ENCODE assay signal across 8 cellular contexts in the genomic region with DNA sequence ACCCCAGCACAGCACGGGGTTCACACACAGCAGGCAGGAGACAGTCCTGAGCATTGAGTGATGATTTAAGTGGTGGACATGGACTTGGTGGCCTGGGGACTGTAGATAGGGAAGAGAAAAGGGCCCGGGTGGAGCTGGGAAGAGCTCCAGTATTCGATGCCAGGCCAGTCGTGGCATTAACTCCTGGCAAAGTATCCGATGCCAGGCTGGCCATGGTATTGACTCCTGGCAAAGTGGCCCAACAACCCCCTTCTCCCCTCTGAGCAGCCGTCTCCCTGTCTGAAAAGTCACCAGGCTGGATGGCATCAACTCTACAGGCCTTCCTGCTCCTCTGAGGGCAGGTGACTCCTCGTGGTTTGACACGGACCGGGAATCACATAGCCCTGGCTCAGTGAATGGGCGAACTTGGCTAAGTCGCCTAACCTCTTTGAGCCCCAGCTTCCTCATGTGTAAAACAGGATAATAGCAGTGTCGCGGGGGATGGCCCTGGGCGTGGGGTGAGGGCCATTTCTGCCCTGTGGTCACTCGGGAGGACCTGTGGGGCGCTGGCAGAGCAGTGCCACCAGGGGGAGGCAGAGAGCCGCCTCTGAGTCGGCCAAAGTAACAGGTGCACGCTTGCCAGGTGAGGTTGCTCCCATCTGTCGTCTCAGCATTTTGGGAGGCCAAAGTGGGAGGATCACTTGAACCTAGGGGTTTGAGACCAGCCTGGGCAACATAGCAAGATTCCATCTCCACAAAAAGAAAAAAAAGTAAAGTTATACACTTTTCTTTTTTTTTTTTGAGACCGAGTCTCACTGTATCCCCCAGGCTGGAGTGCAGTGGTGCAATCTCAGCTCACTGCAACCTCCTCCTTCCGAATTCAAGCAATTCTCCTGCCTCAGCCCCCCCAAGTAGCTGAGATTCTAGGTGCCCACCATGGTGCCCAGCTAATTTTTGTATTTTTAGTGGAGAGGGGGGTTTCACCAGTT. TPM values are rescaled to one million over a fixed set of nuclear protein-coding genes. Genes with fewer than 3 reads are reported as not detected.
DNase-seq lines count a peak whose midpoint lies in the region; ATAC-seq, FAIRE-seq and TF ChIP-seq lines count a peak whose summit lies in the region.

No MANE protein-coding gene starts in this region.

- H3K27me3 ChIP-seq in WERI-Rb-1 (ENCODE audit: insufficient read depth, low read depth, severe bottlenecking), result no peaks in the 10 kb centered on the region
- H3K27me3 ChIP-seq in brain microvascular endothelial cell (replicated peaks), result no peaks in the 10 kb centered on the region
- no peaks in the 10 kb centered on the region for H3K27me3 ChIP-seq in keratinocyte (ENCODE audit: control insufficient read depth, extremely low read depth, insufficient read depth, low read length)

- TF ChIP-seq CTCF in WERI-Rb-1 (IDR thresholded peaks at IDR 0.05; ENCODE audit: low read depth, low read length), result peak; percentile 95
- TF ChIP-seq CTCF in brain microvascular endothelial cell (IDR thresholded peaks at IDR 0.05; ENCODE audit: low read depth, low read length, missing control alignments), result peak; percentile 98
- peak in 2 of 3 experiments; percentile 89 to 99 for TF ChIP-seq CTCF in keratinocyte (optimal IDR thresholded peaks at IDR 0.05 in 1 of 3, IDR thresholded peaks at IDR 0.05 in 1 of 3, conservative IDR thresholded peaks at IDR 0.05 in 1 of 3; ENCODE audit: extremely low read depth in 1 of 3, insufficient read depth in 2 of 3, low read length in 3 of 3)

- peaks cover 7% of the 10 kb centered on the region for H4K20me1 ChIP-seq in keratinocyte (ENCODE audit: control insufficient read depth, extremely low read depth, insufficient read depth, low read length)

- FAIRE-seq in keratinocyte (lab: Jason Lieb, UNC), result no peak

- H2AFZ ChIP-seq in keratinocyte (ENCODE audit: control insufficient read depth, low read length), result no peak overlapping the region

- H3K9me1 ChIP-seq in keratinocyte (ENCODE audit: control insufficient read depth, extremely low read depth, insufficient read depth, low read length), result no peaks in the 10 kb centered on the region

- H3K9ac ChIP-seq in keratinocyte (ENCODE audit: control insufficient read depth, extremely low read depth, insufficient read depth, low read length), result no peak overlapping the region

- dilution Hi-C loops in keratinocyte (cut with MboI; ENCODE audit: extremely low pct_ligation_motif_present, low sequenced_read_pairs), result no loop called here

- in situ Hi-C loops in brain microvascular endothelial cell (cut with HindIII; ENCODE audit: low pct_ligation_motif_present, low sequenced_read_pairs), result loop anchor here (5.0 to 10.0 kb wide), 2 partner anchors 56 to 154 kb away; partner anchors contain the start of gene NOTCH1

- H3K27ac ChIP-seq in WERI-Rb-1, result no peak overlapping the region
- no peak overlapping the region for H3K27ac ChIP-seq in brain microvascular endothelial cell
- no peak overlapping the region for H3K27ac ChIP-seq in keratinocyte (ENCODE audit: control insufficient read depth, insufficient read depth, low read length)

- no peaks in the 10 kb centered on the region; the same call in 1 of the 2 replicates for H3K36me3 ChIP-seq in WERI-Rb-1
- H3K36me3 ChIP-seq in brain microvascular endothelial cell (replicated peaks), result no peaks in the 10 kb centered on the region
- H3K36me3 ChIP-seq in keratinocyte (ENCODE audit: control insufficient read depth in 2 of 2, extremely low read depth in 1 of 2, insufficient read depth in 2 of 2, low read length in 2 of 2), result no peaks in the 10 kb centered on the region

- no peaks in the 10 kb centered on the region for H3K79me2 ChIP-seq in keratinocyte (ENCODE audit: control insufficient read depth, insufficient read depth, low read length)

- peaks cover 12% of the 10 kb centered on the region for H3K4me1 ChIP-seq in keratinocyte (ENCODE audit: control insufficient read depth, extremely low read depth, insufficient read depth, low read length)

- no peak for ATAC-seq in HG02759 (IDR thresholded peaks at IDR 0.05; ENCODE audit: unreplicated experiment)

- H3K9me3 ChIP-seq in WERI-Rb-1 (ENCODE audit: severe bottlenecking) (no peaks in the 10 kb centered on the region), keratinocyte (ENCODE audit: control insufficient read depth, low read depth, low read length) (no peaks in the 10 kb centered on the region)

- no peak overlapping the region for H3K4me3 ChIP-seq in WERI-Rb-1 (ENCODE audit: low read depth, low read length)
- no peak overlapping the region for H3K4me3 ChIP-seq in brain microvascular endothelial cell (ENCODE audit: low read depth, low read length)
- no peak overlapping the region for H3K4me3 ChIP-seq in keratinocyte (ENCODE audit: control insufficient read depth in 2 of 3, extremely low read depth in 1 of 3, insufficient read depth in 2 of 3, low read depth in 1 of 3, low read length in 3 of 3)

- H3K4me2 ChIP-seq in keratinocyte (ENCODE audit: control insufficient read depth, extremely low read depth, insufficient read depth, low read depth, low read length), result no peak overlapping the region

- peak; percentile 52 for DNase-seq in ELR (ENCODE audit: low read depth)
- DNase-seq in NCI-H1105 treated with DMSO at 0.1 percent for 48 hours (lab: John Stamatoyannopoulos, UW), result peak; percentile 55
- DNase-seq in WERI-Rb-1, result peak; percentile 69
- peak; percentile 8 for DNase-seq in brain microvascular endothelial cell
- no peak for DNase-seq in keratinocyte (ENCODE audit: low read depth, low spot score)
- DNase-seq in stimulated activated CD4-positive, alpha-beta T cell treated with anti-CD3 and anti-CD28 coated beads, Interleukin-2, amount 100 ng/mL, for 24 hours, result peak; percentile 80 to 83
- no peak for DNase-seq in middle frontal gyrus (ENCODE audit: extremely low spot score, low spot score)

RNA-seq across cellular contexts. Expression of gene SEC16A, which starts 5.7 kb away (rescaled TPM):
- 12.2 to 33.1 TPM (median 15.8 TPM) in 3 replicates for polyA plus RNA-seq in keratinocyte
- 22.4 TPM for polyA plus RNA-seq in keratinocyte (2011; ENCODE audit: low read depth)
- polyA plus RNA-seq in keratinocyte (2011; cell fraction: cytosol; rRNA removed), result 28.6 and 31.4 TPM in 2 replicates
- 152 and 161 TPM in 2 replicates for polyA plus RNA-seq in keratinocyte (2011; cell fraction: nucleus; rRNA removed)
- polyA plus RNA-seq in keratinocyte (2012; ENCODE audit: low replicate concordance), result 40.9 and 60.4 TPM in 2 replicates
- 28.0 to 141 TPM (median 38.6 TPM) in 3 replicates for polyA minus RNA-seq in keratinocyte
- polyA minus RNA-seq in keratinocyte (2011; cell fraction: cytosol; rRNA and poly(A)+ RNA removed), result 46.6 TPM
- 84.6 and 123 TPM in 2 replicates for polyA minus RNA-seq in keratinocyte (2011; cell fraction: nucleus; rRNA and poly(A)+ RNA removed)

RNA-seq across cellular contexts. Expression of gene INPP5E, which starts 48.9 kb away (rescaled TPM):
- polyA plus RNA-seq in keratinocyte, result 4.4 to 6.5 TPM (median 5.2 TPM) in 3 replicates
- polyA plus RNA-seq in keratinocyte (2011; ENCODE audit: low read depth), result 2.7 TPM
- polyA plus RNA-seq in keratinocyte (2011; cell fraction: cytosol; rRNA removed), result 3.3 and 5.5 TPM in 2 replicates
- polyA plus RNA-seq in keratinocyte (2011; cell fraction: nucleus; rRNA removed), result 20.7 and 26.3 TPM in 2 replicates
- polyA plus RNA-seq in keratinocyte (2012; ENCODE audit: low replicate concordance), result 4.6 and 7.2 TPM in 2 replicates
- 3.9 to 9.0 TPM (median 3.9 TPM) in 3 replicates for polyA minus RNA-seq in keratinocyte
- polyA minus RNA-seq in keratinocyte (2011; cell fraction: cytosol; rRNA and poly(A)+ RNA removed), result 5.9 TPM
- polyA minus RNA-seq in keratinocyte (2011; cell fraction: nucleus; rRNA and poly(A)+ RNA removed), result 7.7 and 9.2 TPM in 2 replicates

RNA-seq across cellular contexts. Expression of gene NOTCH1, which starts 57.3 kb away (rescaled TPM):
- polyA plus RNA-seq in keratinocyte, result 6.1 to 10.6 TPM (median 9.2 TPM) in 3 replicates
- 29.9 TPM for polyA plus RNA-seq in keratinocyte (2011; ENCODE audit: low read depth)
- 4.8 and 10.2 TPM in 2 replicates for polyA plus RNA-seq in keratinocyte (2011; cell fraction: cytosol; rRNA removed)
- 93.0 and 122 TPM in 2 replicates for polyA plus RNA-seq in keratinocyte (2011; cell fraction: nucleus; rRNA removed)
- polyA plus RNA-seq in keratinocyte (2012; ENCODE audit: low replicate concordance), result 34.8 and 46.5 TPM in 2 replicates
- polyA minus RNA-seq in keratinocyte, result 34.6 to 70.3 TPM (median 38.1 TPM) in 3 replicates
- polyA minus RNA-seq in keratinocyte (2011; cell fraction: cytosol; rRNA and poly(A)+ RNA removed), result 87.9 TPM
- 267 and 300 TPM in 2 replicates for polyA minus RNA-seq in keratinocyte (2011; cell fraction: nucleus; rRNA and poly(A)+ RNA removed)

Comparison
In these comparisons a context has a peak if more than half of its experiments do, and no peak if none do; other contexts are left out.
1. DNase-seq: peak in ELR (single experiment), NCI-H1105 treated with DMSO at 0.1 percent for 48 hours (single experiment), WERI-Rb-1 (single experiment), brain microvascular endothelial cell (single experiment) and stimulated activated CD4-positive, alpha-beta T cell treated with anti-CD3 and anti-CD28 coated beads, Interleukin-2, amount 100 ng/mL, for 24 hours (2 of 2); none in keratinocyte (single experiment) and middle frontal gyrus (single experiment).
2. Peak in every context shown above with its lines, with median percentiles within 50 percentile points of each other: CTCF ChIP-seq.